1 cellular context compared by ENCODE assay signal in the genomic region with DNA sequence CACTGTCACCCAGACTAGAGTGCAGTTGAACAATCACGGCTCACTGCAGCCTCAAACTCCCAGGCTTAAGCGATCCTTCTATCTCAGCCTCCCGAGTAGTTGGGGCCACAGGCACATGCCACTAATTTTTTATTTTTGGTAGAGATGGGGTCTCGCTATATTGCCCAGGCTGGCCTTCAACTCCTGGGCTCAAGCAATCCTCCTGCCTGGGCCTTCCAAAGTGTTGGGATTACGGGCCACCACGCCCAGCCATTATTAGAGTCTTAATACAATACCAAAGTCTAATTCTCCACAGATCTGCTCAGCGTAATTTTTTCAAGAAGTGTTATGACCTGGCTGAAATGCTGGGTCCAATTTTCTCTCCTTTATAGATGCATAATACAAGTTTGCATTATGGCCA.
TF ChIP-seq lines count a peak whose summit lies in the region.

No MANE protein-coding gene starts in this region.

TF ChIP-seq in H1, 55 proteins besides CTCF, POLR2A, EP300 and RAD21:
- peak; percentile 47; the same call in 1 of the 2 replicates for TF ChIP-seq KDM1A (IDR thresholded peaks at IDR 0.05; ENCODE audit: borderline replicate concordance, low read length)
- TF ChIP-seq RXRA (IDR thresholded peaks at IDR 0.05; ENCODE audit: insufficient read depth, low read depth, low read length): no peak
